In the genomic region with DNA sequence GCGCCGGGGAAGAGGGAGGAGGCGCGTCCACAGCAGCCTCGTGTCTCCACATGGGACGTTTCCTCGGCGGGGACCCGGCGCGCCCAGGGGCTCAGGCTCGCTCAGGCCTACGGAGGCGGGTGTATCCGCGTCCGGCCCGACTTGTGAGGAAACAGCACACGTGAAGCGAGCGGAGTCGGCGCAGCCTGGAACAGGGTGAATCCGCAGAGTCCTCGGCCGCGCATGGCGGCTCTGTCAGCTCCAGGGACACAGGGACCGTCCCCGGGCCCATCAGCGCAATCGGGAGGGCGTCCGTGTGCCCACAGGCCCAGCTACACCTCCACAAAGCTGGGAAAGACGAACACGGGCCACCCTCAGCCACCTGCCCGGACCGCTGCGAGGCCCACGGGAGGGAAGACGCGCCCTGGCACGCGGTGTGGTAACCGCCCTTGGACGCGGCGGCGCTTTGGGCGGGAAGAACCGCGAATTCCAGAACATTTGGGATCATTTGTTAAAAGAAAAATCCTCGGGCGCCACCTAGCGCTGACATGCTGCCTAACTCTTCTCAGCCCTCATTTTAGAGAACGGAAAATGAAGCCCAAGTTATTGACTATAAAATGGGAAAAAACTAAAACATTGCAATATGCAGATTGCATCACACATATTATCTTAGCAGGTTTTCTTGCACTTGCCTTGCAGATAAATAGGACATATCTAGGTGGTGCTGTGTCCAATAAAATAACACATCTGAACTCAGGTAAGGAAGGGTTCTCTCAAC, we compare ENCODE assay signal across 8 cellular contexts. TPM values are rescaled to one million over a fixed set of nuclear protein-coding genes. Genes with fewer than 3 reads are reported as not detected.
DNase-seq lines count a peak whose midpoint lies in the region; ATAC-seq lines count a peak whose summit lies in the region.

No MANE protein-coding gene starts in this region.

- H4K12ac ChIP-seq in trophoblast cell (ENCODE audit: low read depth, low read length), result no peak overlapping the region

- no peak overlapping the region for H3K4me3 ChIP-seq in trophoblast cell (ENCODE audit: low read depth, low read length)

- peak; percentile 39 for ATAC-seq in HG03565 (IDR thresholded peaks at IDR 0.05; ENCODE audit: unreplicated experiment)

- no peak overlapping the region for H3K4ac ChIP-seq in trophoblast cell (ENCODE audit: low read depth, low read length)

- no peak overlapping the region for H2AFZ ChIP-seq in trophoblast cell (ENCODE audit: insufficient read depth, low read length, poor library complexity)

- no peak overlapping the region for H3K9ac ChIP-seq in trophoblast cell (ENCODE audit: low read length)

- H3K18ac ChIP-seq in trophoblast cell (ENCODE audit: low read length), result no peak overlapping the region

- no peaks in the 10 kb centered on the region for H3K9me3 Mint-ChIP-seq in activated naive CD4-positive, alpha-beta T cell treated with anti-CD3 and anti-CD28 coated beads, Interleukin-2, amount 50 U/mL, for 24 hours

- H2BK5ac ChIP-seq in trophoblast cell (ENCODE audit: low read depth, low read length, poor library complexity), result no peak overlapping the region

- peaks cover 0 to 2% of the 10 kb centered on the region in 2 experiments for H3K4me1 ChIP-seq in trophoblast cell (ENCODE audit: control insufficient read depth in 1 of 2, insufficient read depth in 2 of 2, low read length in 2 of 2)

- H3K4me3 Mint-ChIP-seq in activated naive CD4-positive, alpha-beta T cell treated with anti-CD3 and anti-CD28 coated beads, Interleukin-2, amount 50 U/mL, for 24 hours, result peak overlapping the region; percentile 84

- H3K36me3 ChIP-seq in trophoblast cell (ENCODE audit: control insufficient read depth in 1 of 2, insufficient read depth in 2 of 2, low read length in 2 of 2), result no peaks in the 10 kb centered on the region

- no peak overlapping the region for H2AK5ac ChIP-seq in trophoblast cell (ENCODE audit: low read length)

- H3K14ac ChIP-seq in trophoblast cell (ENCODE audit: low read length), result no peak overlapping the region

- H2BK120ac ChIP-seq in trophoblast cell (ENCODE audit: insufficient read depth, low read length, poor library complexity), result no peak overlapping the region

- H3K27me3 ChIP-seq in trophoblast cell (ENCODE audit: insufficient read depth, low read length), result no peaks in the 10 kb centered on the region

- H3K36me3 Mint-ChIP-seq in activated naive CD4-positive, alpha-beta T cell treated with anti-CD3 and anti-CD28 coated beads, Interleukin-2, amount 50 U/mL, for 24 hours, result no peaks in the 10 kb centered on the region

- no peaks in the 10 kb centered on the region for H3K79me1 ChIP-seq in trophoblast cell (ENCODE audit: low read length)

- no peak overlapping the region for H4K91ac ChIP-seq in trophoblast cell (ENCODE audit: low read depth, low read length)

- H3K4me2 ChIP-seq in trophoblast cell (ENCODE audit: low read length), result peak overlapping the region; percentile 33

- no peak overlapping the region for H2BK12ac ChIP-seq in trophoblast cell (ENCODE audit: low read length)

- peak overlapping the region; percentile 41 for H4K8ac ChIP-seq in trophoblast cell (ENCODE audit: low read depth, low read length)

- no peak overlapping the region for H3K23ac ChIP-seq in trophoblast cell (ENCODE audit: low read length)

- peak overlapping the region; percentile 87 for H3K27ac Mint-ChIP-seq in activated naive CD4-positive, alpha-beta T cell treated with anti-CD3 and anti-CD28 coated beads, Interleukin-2, amount 50 U/mL, for 24 hours

- WGBS in trophoblast cell (ENCODE audit: extremely low coverage, insufficient coverage, insufficient read length), result no CpG with 5 or more reads among the region's 56 CpGs

- H3K27me3 Mint-ChIP-seq in activated naive CD4-positive, alpha-beta T cell treated with anti-CD3 and anti-CD28 coated beads, Interleukin-2, amount 50 U/mL, for 24 hours, result peaks cover 1% of the 10 kb centered on the region

- no peaks in the 10 kb centered on the region for H3K9me3 ChIP-seq in trophoblast cell (ENCODE audit: insufficient read depth, low read depth, low read length)

- DNase-seq in NCI-H524 (lab: John Stamatoyannopoulos, UW) (peak; percentile 22 to 54), NCI-H524 treated with DMSO at 0.1 percent for 48 hours (lab: John Stamatoyannopoulos, UW) (no peak), RKO (ENCODE audit: low spot score) (peak; percentile 59), glomerular visceral epithelial cell (ENCODE audit: extremely low spot score) (peak; percentile 38), trophoblast cell (peak; percentile 53 to 93), ureter (ENCODE audit: low spot score) (peak; percentile 60)

- no peak overlapping the region for H3K27ac ChIP-seq in trophoblast cell (ENCODE audit: low read depth, low read length)

- H3K4me1 Mint-ChIP-seq in activated naive CD4-positive, alpha-beta T cell treated with anti-CD3 and anti-CD28 coated beads, Interleukin-2, amount 50 U/mL, for 24 hours, result peaks cover 4% of the 10 kb centered on the region

- H3K79me2 ChIP-seq in trophoblast cell (ENCODE audit: control insufficient read depth, insufficient read depth, low read length, poor library complexity), result no peaks in the 10 kb centered on the region

RNA-seq across cellular contexts. Expression of a gene that starts 40.4 kb away (rescaled TPM):
- 19.0 and 19.9 TPM in 2 replicates for polyA plus RNA-seq in trophoblast cell (2013)
- 15.5 TPM for total RNA-seq in ureter
